ENCODE assay signal across 27 cellular contexts in the genomic region with DNA sequence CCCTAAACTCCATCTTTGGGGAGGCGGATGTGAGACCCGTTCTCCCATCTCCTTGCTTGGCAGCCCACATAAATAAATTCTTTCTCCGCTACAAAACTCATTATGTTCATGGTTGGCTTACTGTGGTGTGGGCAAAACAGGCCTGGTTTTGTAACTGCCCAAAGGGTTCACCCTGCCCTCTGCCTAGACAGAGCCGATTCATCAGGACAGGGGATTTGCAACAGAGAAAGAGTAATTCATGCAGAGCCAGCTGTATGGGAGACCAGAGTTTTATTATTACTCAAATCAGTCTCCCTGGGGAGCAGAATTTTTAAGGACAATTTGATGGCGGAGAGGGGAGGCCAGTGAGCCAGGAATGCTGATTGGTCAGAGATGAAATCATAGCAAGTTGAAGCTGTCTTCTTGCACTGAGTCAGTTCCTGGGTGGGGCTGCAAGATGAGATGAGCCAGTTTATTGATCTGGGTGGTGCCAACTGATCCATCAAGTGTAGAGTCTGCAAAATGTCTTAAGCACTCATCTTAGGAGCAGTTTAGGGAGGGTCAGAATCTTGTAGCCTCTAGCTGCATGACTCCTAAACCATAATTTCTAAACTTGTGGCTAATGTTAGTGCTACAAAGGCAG. TPM values are rescaled to one million over a fixed set of nuclear protein-coding genes. Genes with fewer than 3 reads are reported as not detected.
DNase-seq lines count a peak whose midpoint lies in the region; ATAC-seq, FAIRE-seq and TF ChIP-seq lines count a peak whose summit lies in the region.
"Had no signal": no experiment of that assay in that cellular context is flagged by ENCODE, and none has a peak within 500 bp of the region (broad histone marks: within the 10 kb centered on the region; RNA-seq: fewer than 3 reads in every experiment).

No MANE protein-coding gene starts in this region.

- no peak overlapping the region for H2AFZ ChIP-seq in H9 (ENCODE audit: low read length)
- no peak overlapping the region for H2AFZ ChIP-seq in keratinocyte (ENCODE audit: control insufficient read depth, low read length)
- H2AFZ ChIP-seq: PC-9 had no signal

- no peak overlapping the region for H3T11ph ChIP-seq in H9 (ENCODE audit: low read length)

- WGBS in H9 (ENCODE audit: extremely low coverage, insufficient read length, low lambda C conversion rate), result no CpG with 5 or more reads among the region's 5 CpGs

- no peaks in the 10 kb centered on the region for H3K23me2 ChIP-seq in H9 (ENCODE audit: insufficient read length, low read depth, low read length, poor library complexity, severe bottlenecking)

- no peak overlapping the region for H2BK12ac ChIP-seq in H9 (ENCODE audit: insufficient read length, low read depth, low read length)

- H3K4me3 ChIP-seq in keratinocyte (ENCODE audit: control insufficient read depth in 2 of 3, extremely low read depth in 1 of 3, insufficient read depth in 2 of 3, low read depth in 1 of 3, low read length in 3 of 3), result no peak overlapping the region
- H3K4me3 ChIP-seq: colonic mucosa, PC-9, psoas muscle, tibial artery had no signal

- no peak overlapping the region for H3K9ac ChIP-seq in H9 (ENCODE audit: extremely low read depth, insufficient read length, low read length)
- no peak overlapping the region for H3K9ac ChIP-seq in keratinocyte (ENCODE audit: control insufficient read depth, extremely low read depth, insufficient read depth, low read length)

- no peaks in the 10 kb centered on the region for H3K27me3 Mint-ChIP-seq in activated CD4-positive, alpha-beta T cell treated with anti-CD3 and anti-CD28 coated beads, Interleukin-2, amount 10 ng/mL, durations not matched to agents 7 days and 5 days
- H3K27me3 Mint-ChIP-seq in H9 (ENCODE audit: low read depth) (no peaks in the 10 kb centered on the region; the same call in 1 of the 2 replicates), WTC11 (ENCODE audit: low read depth) (no peaks in the 10 kb centered on the region)
- H3K27me3 Mint-ChIP-seq: CD4-positive, alpha-beta T cell had no signal

- H3K27ac Mint-ChIP-seq in activated CD4-positive, alpha-beta T cell treated with anti-CD3 and anti-CD28 coated beads, Interleukin-2, amount 10 ng/mL, durations not matched to agents 7 days and 5 days, result peak overlapping the region; percentile 74
- peak overlapping the region in 2 of 3 experiments; percentile 6 to 48; a peak in 5 of 7 replicates for H3K27ac Mint-ChIP-seq in H9
- peak overlapping the region; percentile 37; the same call in 1 of the 2 replicates for H3K27ac Mint-ChIP-seq in WTC11
- H3K27ac Mint-ChIP-seq: CD4-positive, alpha-beta T cell had no signal

- no peaks in the 10 kb centered on the region for H3K9me1 ChIP-seq in keratinocyte (ENCODE audit: control insufficient read depth, extremely low read depth, insufficient read depth, low read length)

- ATAC-seq in WTC11 (no peak), omental fat pad (ENCODE audit: low FRiP score) (no peak), GM19035 (IDR thresholded peaks at IDR 0.05; ENCODE audit: unreplicated experiment) (no peak)
- ATAC-seq: left colon, psoas muscle had no signal

- FAIRE-seq in keratinocyte (lab: Jason Lieb, UNC), result peak; percentile 9
- FAIRE-seq: GM12891 had no signal

- H2BK15ac ChIP-seq in H9 (ENCODE audit: low read depth, low read length), result no peak overlapping the region

- H4K5ac ChIP-seq in H9 (ENCODE audit: insufficient read length, low read depth, low read length), result no peak overlapping the region

- no peak overlapping the region for H3K23ac ChIP-seq in H9 (ENCODE audit: insufficient read length, low read depth, low read length)

- H4K20me1 ChIP-seq in H9 (ENCODE audit: control insufficient read depth, insufficient read depth, insufficient read length) (no peaks in the 10 kb centered on the region), keratinocyte (ENCODE audit: control insufficient read depth, extremely low read depth, insufficient read depth, low read length) (no peaks in the 10 kb centered on the region)

- H3K27me3 ChIP-seq in H9 (ENCODE audit: insufficient read depth, low read length) (no peaks in the 10 kb centered on the region), keratinocyte (ENCODE audit: control insufficient read depth, extremely low read depth, insufficient read depth, low read length) (no peaks in the 10 kb centered on the region)
- H3K27me3 ChIP-seq: colonic mucosa, neutrophil, tibial artery had no signal

- H4K91ac ChIP-seq in H9 (ENCODE audit: insufficient read length, low read depth, low read length), result no peak overlapping the region

- peaks cover 15% of the 10 kb centered on the region for H3K4me1 Mint-ChIP-seq in activated CD4-positive, alpha-beta T cell treated with anti-CD3 and anti-CD28 coated beads, Interleukin-2, amount 10 ng/mL, durations not matched to agents 7 days and 5 days
- peaks cover 9 to 10% of the 10 kb centered on the region in 2 experiments for H3K4me1 Mint-ChIP-seq in H9
- peaks cover 8% of the 10 kb centered on the region for H3K4me1 Mint-ChIP-seq in WTC11

- H3K9me3 Mint-ChIP-seq in activated CD4-positive, alpha-beta T cell treated with anti-CD3 and anti-CD28 coated beads, Interleukin-2, amount 10 ng/mL, durations not matched to agents 7 days and 5 days, result peaks cover 5% of the 10 kb centered on the region
- H3K9me3 Mint-ChIP-seq in H9 (peaks cover 5% of the 10 kb centered on the region in 2 experiments; a peak in 2 of 5 replicates), WTC11 (peaks cover 13% of the 10 kb centered on the region)
- H3K9me3 Mint-ChIP-seq: CD4-positive, alpha-beta T cell had no signal

- no peak overlapping the region for H3K27ac ChIP-seq in H9 (ENCODE audit: insufficient read length, low read depth, low read length)
- no peak overlapping the region for H3K27ac ChIP-seq in keratinocyte (ENCODE audit: control insufficient read depth, insufficient read depth, low read length)
- H3K27ac ChIP-seq: colonic mucosa, neutrophil, PC-9, psoas muscle, tibial artery, VCaP had no signal

- no peak overlapping the region for H2AK5ac ChIP-seq in H9 (ENCODE audit: insufficient read length, low read length)

- H3K4me2 ChIP-seq in H9 (ENCODE audit: insufficient read depth, insufficient read length, low read length) (no peak overlapping the region), keratinocyte (ENCODE audit: control insufficient read depth, extremely low read depth, insufficient read depth, low read depth, low read length) (no peak overlapping the region)
- H3K4me2 ChIP-seq: PC-9 had no signal

- no peaks in the 10 kb centered on the region for H3K79me1 ChIP-seq in H9 (ENCODE audit: insufficient read depth, low read depth, low read length, poor library complexity, severe bottlenecking)

- H3K18ac ChIP-seq in H9 (ENCODE audit: insufficient read length, low read depth, low read length), result no peak overlapping the region

- dilution Hi-C loops in keratinocyte (cut with MboI; ENCODE audit: extremely low pct_ligation_motif_present, low sequenced_read_pairs), result no loop called here

- H2BK20ac ChIP-seq in H9 (ENCODE audit: low read depth, low read length, poor library complexity, severe bottlenecking), result no peak overlapping the region

- H3K14ac ChIP-seq in H9 (ENCODE audit: insufficient read depth, low read length), result no peak overlapping the region

- H3K36me3 ChIP-seq in keratinocyte (ENCODE audit: control insufficient read depth in 2 of 2, extremely low read depth in 1 of 2, insufficient read depth in 2 of 2, low read length in 2 of 2), result no peaks in the 10 kb centered on the region
- H3K36me3 ChIP-seq: colonic mucosa, neutrophil, tibial artery had no signal

- H2BK5ac ChIP-seq in H9 (ENCODE audit: insufficient read length, low read length), result no peak overlapping the region

- peaks cover 5% of the 10 kb centered on the region for H3K36me3 Mint-ChIP-seq in activated CD4-positive, alpha-beta T cell treated with anti-CD3 and anti-CD28 coated beads, Interleukin-2, amount 10 ng/mL, durations not matched to agents 7 days and 5 days (ENCODE audit: low read depth)
- peaks cover 0 to 6% (median 3%) of the 10 kb centered on the region in 3 experiments; a peak in 3 of 7 replicates for H3K36me3 Mint-ChIP-seq in H9 (ENCODE audit: insufficient read depth in 1 of 3, low read depth in 3 of 3)
- peaks cover 5% of the 10 kb centered on the region for H3K36me3 Mint-ChIP-seq in WTC11

- H3K56ac ChIP-seq in H9 (ENCODE audit: insufficient read length, low read depth, low read length), result no peak overlapping the region

- no peaks in the 10 kb centered on the region for H3K9me3 ChIP-seq in H9 (ENCODE audit: control insufficient read depth, low read depth, low read length)
- H3K9me3 ChIP-seq in keratinocyte (ENCODE audit: control insufficient read depth, low read depth, low read length), result no peaks in the 10 kb centered on the region
- H3K9me3 ChIP-seq: colonic mucosa, neutrophil, psoas muscle, tibial artery had no signal

- H3K4me3 Mint-ChIP-seq in activated CD4-positive, alpha-beta T cell treated with anti-CD3 and anti-CD28 coated beads, Interleukin-2, amount 10 ng/mL, durations not matched to agents 7 days and 5 days, result no peak overlapping the region
- no peak overlapping the region for H3K4me3 Mint-ChIP-seq in H9
- H3K4me3 Mint-ChIP-seq in WTC11, result no peak overlapping the region
- H3K4me3 Mint-ChIP-seq: CD4-positive, alpha-beta T cell had no signal

- POLR2A ChIA-PET in activated CD4-positive, alpha-beta T cell treated with anti-CD3 and anti-CD28 coated beads, Interleukin-2, amount 10 ng/mL, durations not matched to agents 7 days and 5 days (lab: Charles Lee), result no interaction called here
- POLR2A ChIA-PET in WTC11 (lab: Charles Lee), result no interaction called here

- DNase-seq in activated CD4-positive, alpha-beta T cell treated with anti-CD3 and anti-CD28 coated beads, Interleukin-2, amount 10 ng/mL, durations not matched to agents 7 days and 5 days, result no peak
- no peak for DNase-seq in activated CD4-positive, alpha-beta T cell treated with anti-CD3 and anti-CD28 coated beads, Interleukin-2, amount 50 U/mL, for 1 hour
- peak; percentile 30 for DNase-seq in H9
- DNase-seq in WTC11 (ENCODE audit: low spot score), result no peak
- DNase-seq in keratinocyte (ENCODE audit: low read depth, low spot score), result peak; percentile 1
- DNase-seq in NCI-H82 treated with DMSO at 0.1 percent for 48 hours (lab: John Stamatoyannopoulos, UW; ENCODE audit: unreplicated experiment), result no peak
- DNase-seq in omental fat pad (ENCODE audit: low spot score), result no peak
- DNase-seq: 8988T; activated naive CD4-positive, alpha-beta T cell treated with Interleukin-2 at 50 U/mL for 16 hours; CD4-positive, alpha-beta T cell; colonic mucosa; effector CD8-positive, alpha-beta T cell; EL; IMR-90; left colon; NCI-H1694; NCI-H524; NK-92 treated with Interleukin-12 subunit alpha and Interleukin-12 subunit beta, amount 100 ng/mL, for 24 hours; PC-9; psoas muscle; Right ventricle myocardium superior; stimulated activated CD8-positive, alpha-beta memory T cell treated with anti-CD3 and anti-CD28 coated beads, Interleukin-4, amount 100 ng/mL, for 48 hours; tibial artery had no signal

- no peak overlapping the region for H4K8ac ChIP-seq in H9 (replicated peaks; ENCODE audit: insufficient read length, low read depth, low read length)

- CTCF ChIA-PET in activated CD4-positive, alpha-beta T cell treated with anti-CD3 and anti-CD28 coated beads, Interleukin-2, amount 10 ng/mL, durations not matched to agents 7 days and 5 days (lab: Charles Lee), result no interaction called here
- CTCF ChIA-PET in WTC11 (lab: Charles Lee), result interaction anchor here (1.6 kb wide), 1 partner anchor 9 kb away, joined by 3 read pairs; no protein-coding TSS in a partner anchor

- TF ChIP-seq CTCF in H9 (conservative IDR thresholded peaks at IDR 0.05) (no peak), WTC11 (IDR thresholded peaks at IDR 0.05) (no peak), keratinocyte (optimal IDR thresholded peaks at IDR 0.05 in 1 of 3, IDR thresholded peaks at IDR 0.05 in 1 of 3, conservative IDR thresholded peaks at IDR 0.05 in 1 of 3; ENCODE audit: extremely low read depth in 1 of 3, insufficient read depth in 2 of 3, low read length in 3 of 3) (no peak), omental fat pad (IDR thresholded peaks at IDR 0.05) (no peak)

- no peak overlapping the region for H3K4ac ChIP-seq in H9 (ENCODE audit: low read depth, low read length)

- H2BK120ac ChIP-seq in H9 (ENCODE audit: low read depth, low read length, poor library complexity, severe bottlenecking), result no peak overlapping the region

- H3K79me2 ChIP-seq in H9 (ENCODE audit: insufficient read depth, low read length) (no peaks in the 10 kb centered on the region), keratinocyte (ENCODE audit: control insufficient read depth, insufficient read depth, low read length) (no peaks in the 10 kb centered on the region)

- H3K4me1 ChIP-seq in H9 (ENCODE audit: insufficient read depth, low read length) (no peaks in the 10 kb centered on the region; the same call in 1 of the 2 replicates), keratinocyte (ENCODE audit: control insufficient read depth, extremely low read depth, insufficient read depth, low read length) (no peaks in the 10 kb centered on the region)
- H3K4me1 ChIP-seq: colonic mucosa, psoas muscle, tibial artery had no signal

RNA-seq across cellular contexts. Expression of gene RNF125, which starts 8.4 kb away (rescaled TPM):
- total RNA-seq in activated CD4-positive, alpha-beta T cell treated with anti-CD3 and anti-CD28 coated beads, Interleukin-2, amount 10 ng/mL, durations not matched to agents 7 days and 5 days, result 10 to 100 TPM; 35.6 to 36.0 TPM
- total RNA-seq in H9 (2021) (8.3 and 9.4 TPM in 2 replicates), WTC11 (2021) (13.8 to 14.9 TPM (median 14.4 TPM) in 3 replicates), omental fat pad (10 to 100 TPM in 2 of 4 donors, 1 to 10 TPM in 2; 7.3 to 24.3 (median 14.0) TPM)
- 3.2 to 4.5 TPM (median 3.9 TPM) in 3 replicates for polyA plus RNA-seq in keratinocyte
- polyA plus RNA-seq in keratinocyte (2011; ENCODE audit: low read depth), result 3.1 TPM
- 3.2 and 4.9 TPM in 2 replicates for polyA plus RNA-seq in keratinocyte (2011; cell fraction: cytosol; rRNA removed)
- polyA plus RNA-seq in keratinocyte (2011; cell fraction: nucleus; rRNA removed), result 4.0 and 4.2 TPM in 2 replicates
- polyA plus RNA-seq in keratinocyte (2012; ENCODE audit: low replicate concordance), result 2.1 and 2.6 TPM in 2 replicates
- 1.7 to 5.4 TPM (median 2.7 TPM) in 3 replicates for polyA minus RNA-seq in keratinocyte
- polyA minus RNA-seq in keratinocyte (2011; cell fraction: cytosol; rRNA and poly(A)+ RNA removed), result 2.3 TPM
- polyA minus RNA-seq in keratinocyte (2011; cell fraction: nucleus; rRNA and poly(A)+ RNA removed), result 1.5 and 3.7 TPM in 2 replicates

Comparison
In these comparisons a context has a peak if more than half of its experiments do, and no peak if none do; other contexts are left out.
1. DNase-seq: peak in H9 (single experiment) and keratinocyte (single experiment); none in activated CD4-positive, alpha-beta T cell treated with anti-CD3 and anti-CD28 coated beads, Interleukin-2, amount 10 ng/mL, durations not matched to agents 7 days and 5 days (single experiment), activated CD4-positive, alpha-beta T cell treated with anti-CD3 and anti-CD28 coated beads, Interleukin-2, amount 50 U/mL, for 1 hour (single experiment), WTC11 (single experiment), NCI-H82 treated with DMSO at 0.1 percent for 48 hours (single experiment) and omental fat pad (single experiment).
2. Peak in every context shown above with its lines, with median percentiles within 50 percentile points of each other: H3K27ac Mint-ChIP-seq.